ENCODE assay signal across 1 cellular context in the genomic region with DNA sequence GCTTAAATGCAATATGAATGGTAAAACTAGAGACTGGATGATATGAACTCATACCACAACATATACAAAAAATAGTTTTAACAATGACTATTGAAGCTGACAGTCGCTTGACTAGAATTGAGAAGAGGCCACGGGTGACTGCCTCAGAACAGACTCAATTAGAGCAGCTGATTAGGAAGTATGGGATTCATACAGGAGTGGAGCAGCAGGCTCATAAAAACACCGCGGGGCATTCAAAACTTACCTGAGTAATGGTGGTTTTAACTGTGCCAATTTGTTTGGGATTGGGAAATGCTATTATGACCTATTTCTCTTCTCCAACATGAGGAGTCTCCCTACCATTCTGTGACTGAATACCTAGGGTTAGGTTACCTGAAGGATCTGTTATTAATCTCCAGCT.
TF ChIP-seq lines count a peak whose summit lies in the region.

No MANE protein-coding gene starts in this region.

TF ChIP-seq in HEK293, 187 proteins besides CTCF, POLR2A, EP300 and RAD21 (continued from another document and continues in another):
- TF ChIP-seq ZFP3 (tag by site-specific recombination; IDR thresholded peaks at IDR 0.05; ENCODE audit: low read depth) (no peak), HOXC10 (CRISPR knock-in tag; IDR thresholded peaks at IDR 0.05) (no peak), PRDM2 (tag by site-specific recombination; IDR thresholded peaks at IDR 0.05; ENCODE audit: borderline replicate concordance) (no peak), GLIS2 (tag by site-specific recombination; IDR thresholded peaks at IDR 0.05) (no peak), IKZF3 (tag by site-specific recombination; IDR thresholded peaks at IDR 0.05) (peak; percentile 93), BCL11A (tag by site-specific recombination; IDR thresholded peaks at IDR 0.05; ENCODE audit: low read depth) (no peak), ZNF157 (tag by site-specific recombination; IDR thresholded peaks at IDR 0.05) (no peak), KLF8 (tag by site-specific recombination; IDR thresholded peaks at IDR 0.05) (peak; percentile 41; the same call in 1 of the 2 replicates), EGR2 (tag by site-specific recombination; IDR thresholded peaks at IDR 0.05; ENCODE audit: low read depth) (no peak), ZNF639 (tag by site-specific recombination; IDR thresholded peaks at IDR 0.05) (no peak), ZNF473 (tag by site-specific recombination; IDR thresholded peaks at IDR 0.05) (no peak), ZNF10 (tag by site-specific recombination; IDR thresholded peaks at IDR 0.05) (peak; percentile 64), ZNF366 (tag by site-specific recombination; conservative IDR thresholded peaks at IDR 0.05) (peak; percentile 32; the same call in 1 of the 2 replicates), ZEB2 (tag by site-specific recombination; IDR thresholded peaks at IDR 0.05) (peak; percentile 29; the same call in 1 of the 2 replicates), ZNF16 (tag by site-specific recombination; IDR thresholded peaks at IDR 0.05; ENCODE audit: low read depth) (no peak), ZNF211 (tag by site-specific recombination; IDR thresholded peaks at IDR 0.05; ENCODE audit: low read depth) (no peak), ZBTB10 (tag by site-specific recombination; IDR thresholded peaks at IDR 0.05) (no peak), ZNF488 (tag by site-specific recombination; IDR thresholded peaks at IDR 0.05) (no peak), TCF7L2 (IDR thresholded peaks at IDR 0.05; ENCODE audit: borderline replicate concordance, low read depth, low read length) (no peak), ZIC2 (tag by site-specific recombination; IDR thresholded peaks at IDR 0.05) (peak; percentile 77), ZNF555 (tag by site-specific recombination; conservative IDR thresholded peaks at IDR 0.05) (no peak), MZF1 (tag by site-specific recombination; IDR thresholded peaks at IDR 0.05; ENCODE audit: borderline replicate concordance) (no peak), ZNF514 (tag by site-specific recombination; IDR thresholded peaks at IDR 0.05) (no peak), GLI4 (tag by site-specific recombination; IDR thresholded peaks at IDR 0.05) (no peak), ZNF2 (tag by site-specific recombination; IDR thresholded peaks at IDR 0.05) (no peak), RBAK (tag by site-specific recombination; IDR thresholded peaks at IDR 0.05) (no peak), ZSCAN30 (tag by site-specific recombination; IDR thresholded peaks at IDR 0.05) (peak; percentile 25; the same call in 1 of the 2 replicates), MEIS1 (CRISPR knock-in tag; IDR thresholded peaks at IDR 0.05; ENCODE audit: borderline replicate concordance) (no peak), SP3 (tag by site-specific recombination; IDR thresholded peaks at IDR 0.05) (no peak), ZNF169 (tag by site-specific recombination; IDR thresholded peaks at IDR 0.05) (no peak), OSR2 (tag by site-specific recombination; IDR thresholded peaks at IDR 0.05) (peak; percentile 93), ZNF335 (tag by site-specific recombination; conservative IDR thresholded peaks at IDR 0.05) (no peak), ZNF391 (tag by site-specific recombination; IDR thresholded peaks at IDR 0.05; ENCODE audit: borderline replicate concordance, low read depth) (no peak), ZSCAN5A (tag by site-specific recombination; IDR thresholded peaks at IDR 0.05) (no peak), ZNF792 (tag by site-specific recombination; IDR thresholded peaks at IDR 0.05) (no peak), OVOL3 (tag by site-specific recombination; IDR thresholded peaks at IDR 0.05) (no peak), ZBTB49 (tag by site-specific recombination; IDR thresholded peaks at IDR 0.05; ENCODE audit: low read depth) (no peak), INSM2 (tag by site-specific recombination; IDR thresholded peaks at IDR 0.05) (no peak), FEZF1 (tag by site-specific recombination; IDR thresholded peaks at IDR 0.05) (peak; percentile 74; the same call in 1 of the 2 replicates), ZNF600 (tag by site-specific recombination; IDR thresholded peaks at IDR 0.05) (peak; percentile 43)
- TF ChIP-seq, protein P1, sequence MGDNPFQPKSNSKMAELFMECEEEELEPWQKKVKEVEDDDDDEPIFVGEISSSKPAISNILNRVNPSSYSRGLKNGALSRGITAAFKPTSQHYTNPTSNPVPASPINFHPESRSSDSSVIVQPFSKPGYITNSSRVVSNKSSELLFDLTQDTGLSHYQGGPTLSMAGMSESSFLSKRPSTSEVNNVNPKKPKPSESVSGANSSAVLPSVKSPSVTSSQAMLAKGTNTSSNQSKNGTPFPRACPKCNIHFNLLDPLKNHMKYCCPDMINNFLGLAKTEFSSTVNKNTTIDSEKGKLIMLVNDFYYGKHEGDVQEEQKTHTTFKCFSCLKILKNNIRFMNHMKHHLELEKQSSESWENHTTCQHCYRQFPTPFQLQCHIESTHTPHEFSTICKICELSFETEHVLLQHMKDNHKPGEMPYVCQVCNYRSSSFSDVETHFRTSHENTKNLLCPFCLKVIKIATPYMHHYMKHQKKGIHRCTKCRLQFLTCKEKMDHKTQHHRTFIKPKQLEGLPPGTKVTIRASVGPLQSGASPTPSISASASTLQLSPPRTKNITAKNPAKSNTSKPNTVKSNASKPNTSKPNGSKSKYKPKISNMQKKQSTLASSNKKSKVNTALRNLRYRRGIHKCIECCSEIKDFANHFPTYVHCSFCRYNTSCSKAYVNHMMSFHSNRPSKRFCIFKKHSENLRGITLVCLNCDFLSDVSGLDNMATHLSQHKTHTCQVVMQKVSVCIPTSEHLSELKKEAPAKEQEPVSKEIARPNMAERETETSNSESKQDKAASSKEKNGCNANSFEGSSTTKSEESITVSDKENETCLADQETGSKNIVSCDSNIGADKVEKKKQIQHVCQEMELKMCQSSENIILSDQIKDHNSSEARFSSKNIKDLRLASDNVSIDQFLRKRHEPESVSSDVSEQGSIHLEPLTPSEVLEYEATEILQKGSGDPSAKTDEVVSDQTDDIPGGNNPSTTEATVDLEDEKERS (tag by site-specific recombination; IDR thresholded peaks at IDR 0.05): no peak
